9 cellular contexts compared by ENCODE assay signal in genomic region chr6:133184798-133185380, GRCh38. TPM values are rescaled to one million over a fixed set of nuclear protein-coding genes. Genes with fewer than 3 reads are reported as not detected.
A peak's percentile ranks its signal among the peaks of the same experiment; 100 is the strongest.
DNase-seq lines count a peak whose midpoint lies in the region; ATAC-seq, FAIRE-seq and TF ChIP-seq lines count a peak whose summit lies in the region.
"Had no signal": no experiment of that assay in that cellular context is flagged by ENCODE, and none has a peak within 500 bp of the region (broad histone marks: within the 10 kb centered on the region; RNA-seq: fewer than 3 reads in every experiment).

No MANE protein-coding gene starts in this region.

- H3K4me3 Mint-ChIP-seq in naive thymus-derived CD4-positive, alpha-beta T cell: no peak overlapping the region
- H3K4me3 Mint-ChIP-seq in activated CD8-positive, alpha-beta memory T cell treated with anti-CD3 and anti-CD28 coated beads, Interleukin-2, amount 10 ng/mL, durations not matched to agents 7 days and 5 days: no peak overlapping the region
- H3K4me3 Mint-ChIP-seq: activated T-cell treated with anti-CD3 and anti-CD28 coated beads, Interleukin-2, amount 50 U/mL, for 4 hours had no signal

- no peaks in the 10 kb centered on the region for H3K79me2 ChIP-seq in osteoblast (ENCODE audit: insufficient read depth, low read length)

- no peak overlapping the region for H3K4me2 ChIP-seq in osteoblast (ENCODE audit: insufficient read depth, low read length)

- DNase-seq in NAMALWA (ENCODE audit: low spot score): peak; percentile 52
- no peak for DNase-seq in osteoblast (ENCODE audit: insufficient read length, low spot score, missing footprints)
- DNase-seq in naive thymus-derived CD4-positive, alpha-beta T cell: no peak
- no peak for DNase-seq in KG1 (lab: John Stamatoyannopoulos, UW)
- no peak for DNase-seq in stimulated activated CD4-positive, alpha-beta T cell treated with anti-CD3 and anti-CD28 coated beads, Interleukin-4, amount 100 ng/mL, for 1 hour
- DNase-seq in activated CD8-positive, alpha-beta memory T cell treated with anti-CD3 and anti-CD28 coated beads, Interleukin-2, amount 10 ng/mL, durations not matched to agents 7 days and 5 days: no peak
- DNase-seq: activated T-cell treated with anti-CD3 and anti-CD28 coated beads, Interleukin-2, amount 50 U/mL, for 4 hours had no signal

- FAIRE-seq in G401.6 (lab: Jason Lieb, UNC) (peak; percentile 68), colon (lab: Jason Lieb, UNC) (peak; percentile 53)

- no peaks in the 10 kb centered on the region for H3K4me1 Mint-ChIP-seq in naive thymus-derived CD4-positive, alpha-beta T cell
- H3K4me1 Mint-ChIP-seq in activated CD8-positive, alpha-beta memory T cell treated with anti-CD3 and anti-CD28 coated beads, Interleukin-2, amount 10 ng/mL, durations not matched to agents 7 days and 5 days: no peaks in the 10 kb centered on the region

- peaks cover 0 to 5% (median 0%) of the 10 kb centered on the region in 5 donors for H3K27me3 Mint-ChIP-seq in naive thymus-derived CD4-positive, alpha-beta T cell
- H3K27me3 Mint-ChIP-seq in activated CD8-positive, alpha-beta memory T cell treated with anti-CD3 and anti-CD28 coated beads, Interleukin-2, amount 10 ng/mL, durations not matched to agents 7 days and 5 days: no peaks in the 10 kb centered on the region

- H3K36me3 ChIP-seq in osteoblast (ENCODE audit: insufficient read depth, low read length): no peaks in the 10 kb centered on the region
- no peaks in the 10 kb centered on the region for H3K36me3 ChIP-seq in naive thymus-derived CD4-positive, alpha-beta T cell (ENCODE audit: control insufficient read depth in 2 of 3, insufficient read depth in 3 of 3, low read length in 3 of 3)

- H3K36me3 Mint-ChIP-seq in naive thymus-derived CD4-positive, alpha-beta T cell: no peaks in the 10 kb centered on the region
- H3K36me3 Mint-ChIP-seq in activated CD8-positive, alpha-beta memory T cell treated with anti-CD3 and anti-CD28 coated beads, Interleukin-2, amount 10 ng/mL, durations not matched to agents 7 days and 5 days: no peaks in the 10 kb centered on the region

- no peak overlapping the region for H3K27ac ChIP-seq in osteoblast (ENCODE audit: low read depth, low read length)
- H3K27ac ChIP-seq in naive thymus-derived CD4-positive, alpha-beta T cell (ENCODE audit: low read depth, low read length): no peak overlapping the region

- POLR2A ChIA-PET in naive thymus-derived CD4-positive, alpha-beta T cell (lab: Charles Lee): no interaction called here

- no peak overlapping the region for H3K27ac Mint-ChIP-seq in naive thymus-derived CD4-positive, alpha-beta T cell
- no peak overlapping the region for H3K27ac Mint-ChIP-seq in activated CD8-positive, alpha-beta memory T cell treated with anti-CD3 and anti-CD28 coated beads, Interleukin-2, amount 10 ng/mL, durations not matched to agents 7 days and 5 days

- intact Hi-C loops in naive thymus-derived CD4-positive, alpha-beta T cell (cut with micrococcal nuclease): loop anchor here in 1 of 2 donors (2.0 kb wide), 1 partner anchor 368 kb away; no protein-coding TSS in a partner anchor

- peaks cover 0 to 4% (median 0%) of the 10 kb centered on the region in 11 donors for H3K9me3 Mint-ChIP-seq in naive thymus-derived CD4-positive, alpha-beta T cell
- H3K9me3 Mint-ChIP-seq in activated CD8-positive, alpha-beta memory T cell treated with anti-CD3 and anti-CD28 coated beads, Interleukin-2, amount 10 ng/mL, durations not matched to agents 7 days and 5 days (ENCODE audit: low read depth): no peaks in the 10 kb centered on the region
- H3K9me3 Mint-ChIP-seq: activated T-cell treated with anti-CD3 and anti-CD28 coated beads, Interleukin-2, amount 50 U/mL, for 4 hours had no signal

- H2AFZ ChIP-seq in osteoblast (ENCODE audit: low read length): no peak overlapping the region

- CTCF ChIA-PET in naive thymus-derived CD4-positive, alpha-beta T cell (lab: Charles Lee): interaction anchor here (0.6 kb wide), 1 partner anchor 209 kb away, joined by 4 read pairs; no protein-coding TSS in a partner anchor
- CTCF ChIA-PET in activated CD8-positive, alpha-beta memory T cell treated with anti-CD3 and anti-CD28 coated beads, Interleukin-2, amount 10 ng/mL, durations not matched to agents 7 days and 5 days (lab: Charles Lee): no interaction called here

- TF ChIP-seq CTCF in osteoblast (IDR thresholded peaks at IDR 0.05; ENCODE audit: extremely low read depth, low read depth, low read length): peak; percentile 65

- no peak for ATAC-seq in naive thymus-derived CD4-positive, alpha-beta T cell
- ATAC-seq in activated CD8-positive, alpha-beta memory T cell treated with anti-CD3 and anti-CD28 coated beads, Interleukin-2, amount 10 ng/mL, durations not matched to agents 7 days and 5 days: no peak
- ATAC-seq: activated T-cell treated with anti-CD3 and anti-CD28 coated beads, Interleukin-2, amount 50 U/mL, for 4 hours had no signal

- H3K27me3 ChIP-seq in osteoblast (ENCODE audit: insufficient read depth, low read length): no peaks in the 10 kb centered on the region
- H3K27me3 ChIP-seq in naive thymus-derived CD4-positive, alpha-beta T cell (ENCODE audit: control insufficient read depth in 2 of 2, insufficient read depth in 2 of 2, low read length in 2 of 2): no peaks in the 10 kb centered on the region

- peaks cover 8% of the 10 kb centered on the region for H3K4me1 ChIP-seq in osteoblast (ENCODE audit: insufficient read depth, low read length)
- H3K4me1 ChIP-seq in naive thymus-derived CD4-positive, alpha-beta T cell (ENCODE audit: control insufficient read depth in 2 of 2, insufficient read depth in 2 of 2, low read length in 2 of 2): no peaks in the 10 kb centered on the region

- no peak overlapping the region for H3K4me3 ChIP-seq in osteoblast (ENCODE audit: insufficient read depth, low read length)
- H3K4me3 ChIP-seq in naive thymus-derived CD4-positive, alpha-beta T cell (ENCODE audit: low read length): no peak overlapping the region

- no peaks in the 10 kb centered on the region for H4K20me1 ChIP-seq in osteoblast (ENCODE audit: insufficient read depth, low read length)

- H3K9me3 ChIP-seq in osteoblast (ENCODE audit: low read depth, low read length): no peaks in the 10 kb centered on the region
- H3K9me3 ChIP-seq in naive thymus-derived CD4-positive, alpha-beta T cell (ENCODE audit: control insufficient read depth in 2 of 3, low read length in 3 of 3): no peaks in the 10 kb centered on the region

RNA-seq across cellular contexts. Expression of gene EYA4, which starts 56.3 kb away (rescaled TPM):
- total RNA-seq in osteoblast: 35.5 and 35.9 TPM in 2 replicates
- not detected for total RNA-seq in naive thymus-derived CD4-positive, alpha-beta T cell
- not detected for polyA plus RNA-seq in naive thymus-derived CD4-positive, alpha-beta T cell
- not detected for total RNA-seq in activated CD8-positive, alpha-beta memory T cell treated with anti-CD3 and anti-CD28 coated beads, Interleukin-2, amount 10 ng/mL, durations not matched to agents 7 days and 5 days
- total RNA-seq: activated T-cell treated with anti-CD3 and anti-CD28 coated beads, Interleukin-2, amount 50 U/mL, for 4 hours had no signal

Comparison
In these comparisons a context has a peak if more than half of its experiments do, and no peak if none do; other contexts are left out.
1. RNA of gene EYA4, which starts 56.3 kb away (total RNA-seq): 35.5 to 35.9 TPM in osteoblast; not detected in naive thymus-derived CD4-positive, alpha-beta T cell and not detected in activated CD8-positive, alpha-beta memory T cell treated with anti-CD3 and anti-CD28 coated beads, Interleukin-2, amount 10 ng/mL, durations not matched to agents 7 days and 5 days; every median in the first group is over 10 times any median in the second.